ENCODE assay signal across 16 cellular contexts in genomic region chr2:221962186-221962585, GRCh38.
"Had no signal": no experiment of that assay in that cellular context is flagged by ENCODE, and none has a peak within 500 bp of the region (broad histone marks: within the 10 kb centered on the region; RNA-seq: fewer than 3 reads in every experiment).

No MANE protein-coding gene starts in this region.

- H3K4me2 ChIP-seq: KMS-11 had no signal

- DNase-seq: IMR-90, Kasumi-1, NCI-H1092, NCI-H1417 treated with DMSO at 0.1 percent for 48 hours, NCI-H1694 treated with DMSO at 0.1 percent for 48 hours, NCI-H1930, NCI-H2107, NCI-H2227 treated with DMSO at 0.1 percent for 48 hours, NCI-H524, NCI-H526 treated with DMSO at 0.1 percent for 48 hours, NCI-H774, Right ventricle myocardium superior, RPMI8226 had no signal

- H3K9ac ChIP-seq: KMS-11 had no signal

- H3K27ac ChIP-seq: KMS-11 had no signal

- ATAC-seq: HepG2, SK-N-SH treated with all-trans-retinoic acid at 6 μM for 48 hours had no signal
